In genomic region chr2:42906557-42907380, GRCh38 we compare ENCODE assay signal across 8 cellular contexts.
A peak's percentile ranks its signal among the peaks of the same experiment; 100 is the strongest.
DNase-seq lines count a peak whose midpoint lies in the region; ATAC-seq lines count a peak whose summit lies in the region.

No MANE protein-coding gene starts in this region.

- no peaks in the 10 kb centered on the region for H3K36me3 ChIP-seq in H7 (replicated peaks; ENCODE audit: control insufficient read depth, insufficient read depth, low read length)

- intact Hi-C loops in right cardiac atrium (cut with DNase I) (loop anchor here in 2 of 4 donors (5.0 kb wide), 1 partner anchor 39 kb away; no protein-coding TSS in a partner anchor), sciatic nerve (cut with DNase I) (no loop called here)

- WGBS in right cardiac atrium, result 31% methylated on average over 15 of the region's 15 CpGs

- H3K4me3 ChIP-seq in H7 (ENCODE audit: insufficient read depth, low read depth, low read length), result no peak overlapping the region
- no peak overlapping the region for H3K4me3 ChIP-seq in right cardiac atrium (ENCODE audit: low read length)

- ATAC-seq in right cardiac atrium (peak; percentile 72 to 88), sciatic nerve (peak; percentile 88), GM18873 (IDR thresholded peaks at IDR 0.05; ENCODE audit: low FRiP score, unreplicated experiment) (no peak), GM18870 (IDR thresholded peaks at IDR 0.05; ENCODE audit: unreplicated experiment) (no peak)

- H3K27ac ChIP-seq in right cardiac atrium (ENCODE audit: low read length), result peak overlapping the region; percentile 74

- H3K27me3 ChIP-seq in H7 (ENCODE audit: control insufficient read depth, insufficient read depth, low read length) (no peaks in the 10 kb centered on the region; the same call in 1 of the 2 replicates), right cardiac atrium (ENCODE audit: control insufficient read depth, insufficient read depth) (no peaks in the 10 kb centered on the region)

- no peaks in the 10 kb centered on the region for H3K9me3 ChIP-seq in right cardiac atrium (ENCODE audit: control insufficient read depth, low read length)

- DNase-seq in H7 (peak; percentile 78), T1000 (lab: John Stamatoyannopoulos, UW) (peak; percentile 67), right cardiac atrium (peak; percentile 77 to 94 (median 93)), sciatic nerve (ENCODE audit: low spot score) (peak; percentile 80), middle frontal gyrus (ENCODE audit: extremely low spot score, low spot score) (no peak), HK-2 (ENCODE audit: unreplicated experiment) (no peak)

- peaks cover 31% of the 10 kb centered on the region for H3K4me1 ChIP-seq in right cardiac atrium (ENCODE audit: control insufficient read depth, insufficient read depth, low read length)

Comparison
In these comparisons a context has a peak if more than half of its experiments do, and no peak if none do; other contexts are left out.
1. DNase-seq: peak in H7 (single experiment), T1000 (single experiment), right cardiac atrium (3 of 3) and sciatic nerve (single experiment); none in middle frontal gyrus (single experiment) and HK-2 (single experiment).
2. ATAC-seq: peak in right cardiac atrium (2 of 2) and sciatic nerve (single experiment); none in GM18873 (single experiment) and GM18870 (single experiment).